ENCODE assay signal across 1 cellular context in the genomic region with DNA sequence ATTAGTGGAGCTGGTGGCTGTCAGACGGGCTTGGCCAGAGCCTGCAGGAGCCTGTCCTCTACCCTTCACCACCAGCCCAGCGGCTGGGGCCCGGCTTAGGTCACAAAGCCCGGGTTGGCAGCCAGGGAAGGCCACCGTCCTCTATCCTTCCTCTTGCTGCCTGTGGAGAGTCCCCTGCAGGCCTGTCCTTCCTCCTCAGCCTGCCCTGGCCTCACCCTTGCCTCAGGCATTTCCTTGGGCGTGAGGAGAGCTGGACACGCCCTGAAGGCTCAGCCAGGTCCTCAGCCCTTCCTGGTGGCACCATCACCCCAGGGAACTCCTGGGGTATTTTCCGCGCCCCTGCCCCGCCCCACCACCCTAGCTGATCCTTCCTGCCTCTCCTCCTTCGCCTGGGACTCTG.
TF ChIP-seq lines count a peak whose summit lies in the region.

No MANE protein-coding gene starts in this region.

TF ChIP-seq in HepG2, 621 proteins besides CTCF, POLR2A, EP300 and RAD21:
- TF ChIP-seq SAFB2 (CRISPR knock-in tag; IDR thresholded peaks at IDR 0.05; ENCODE audit: borderline replicate concordance, low read depth) = no peak
- TF ChIP-seq, protein P1, sequence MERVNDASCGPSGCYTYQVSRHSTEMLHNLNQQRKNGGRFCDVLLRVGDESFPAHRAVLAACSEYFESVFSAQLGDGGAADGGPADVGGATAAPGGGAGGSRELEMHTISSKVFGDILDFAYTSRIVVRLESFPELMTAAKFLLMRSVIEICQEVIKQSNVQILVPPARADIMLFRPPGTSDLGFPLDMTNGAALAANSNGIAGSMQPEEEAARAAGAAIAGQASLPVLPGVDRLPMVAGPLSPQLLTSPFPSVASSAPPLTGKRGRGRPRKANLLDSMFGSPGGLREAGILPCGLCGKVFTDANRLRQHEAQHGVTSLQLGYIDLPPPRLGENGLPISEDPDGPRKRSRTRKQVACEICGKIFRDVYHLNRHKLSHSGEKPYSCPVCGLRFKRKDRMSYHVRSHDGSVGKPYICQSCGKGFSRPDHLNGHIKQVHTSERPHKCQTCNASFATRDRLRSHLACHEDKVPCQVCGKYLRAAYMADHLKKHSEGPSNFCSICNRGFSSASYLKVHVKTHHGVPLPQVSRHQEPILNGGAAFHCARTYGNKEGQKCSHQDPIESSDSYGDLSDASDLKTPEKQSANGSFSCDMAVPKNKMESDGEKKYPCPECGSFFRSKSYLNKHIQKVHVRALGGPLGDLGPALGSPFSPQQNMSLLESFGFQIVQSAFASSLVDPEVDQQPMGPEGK (CRISPR knock-in tag; IDR thresholded peaks at IDR 0.05) = no peak
- no peak for TF ChIP-seq ONECUT2 (CRISPR knock-in tag; IDR thresholded peaks at IDR 0.05)
- no peak for TF ChIP-seq ZNF746 (CRISPR knock-in tag; IDR thresholded peaks at IDR 0.05)
- no peak for TF ChIP-seq ZNF451 (CRISPR knock-in tag; IDR thresholded peaks at IDR 0.05)
- no peak for TF ChIP-seq ZNF446 (CRISPR knock-in tag; IDR thresholded peaks at IDR 0.05)
- no peak for TF ChIP-seq TOPORS (CRISPR knock-in tag; IDR thresholded peaks at IDR 0.05)
- no peak for TF ChIP-seq NRL (CRISPR knock-in tag; IDR thresholded peaks at IDR 0.05; ENCODE audit: borderline replicate concordance)
- TF ChIP-seq, protein P2, sequence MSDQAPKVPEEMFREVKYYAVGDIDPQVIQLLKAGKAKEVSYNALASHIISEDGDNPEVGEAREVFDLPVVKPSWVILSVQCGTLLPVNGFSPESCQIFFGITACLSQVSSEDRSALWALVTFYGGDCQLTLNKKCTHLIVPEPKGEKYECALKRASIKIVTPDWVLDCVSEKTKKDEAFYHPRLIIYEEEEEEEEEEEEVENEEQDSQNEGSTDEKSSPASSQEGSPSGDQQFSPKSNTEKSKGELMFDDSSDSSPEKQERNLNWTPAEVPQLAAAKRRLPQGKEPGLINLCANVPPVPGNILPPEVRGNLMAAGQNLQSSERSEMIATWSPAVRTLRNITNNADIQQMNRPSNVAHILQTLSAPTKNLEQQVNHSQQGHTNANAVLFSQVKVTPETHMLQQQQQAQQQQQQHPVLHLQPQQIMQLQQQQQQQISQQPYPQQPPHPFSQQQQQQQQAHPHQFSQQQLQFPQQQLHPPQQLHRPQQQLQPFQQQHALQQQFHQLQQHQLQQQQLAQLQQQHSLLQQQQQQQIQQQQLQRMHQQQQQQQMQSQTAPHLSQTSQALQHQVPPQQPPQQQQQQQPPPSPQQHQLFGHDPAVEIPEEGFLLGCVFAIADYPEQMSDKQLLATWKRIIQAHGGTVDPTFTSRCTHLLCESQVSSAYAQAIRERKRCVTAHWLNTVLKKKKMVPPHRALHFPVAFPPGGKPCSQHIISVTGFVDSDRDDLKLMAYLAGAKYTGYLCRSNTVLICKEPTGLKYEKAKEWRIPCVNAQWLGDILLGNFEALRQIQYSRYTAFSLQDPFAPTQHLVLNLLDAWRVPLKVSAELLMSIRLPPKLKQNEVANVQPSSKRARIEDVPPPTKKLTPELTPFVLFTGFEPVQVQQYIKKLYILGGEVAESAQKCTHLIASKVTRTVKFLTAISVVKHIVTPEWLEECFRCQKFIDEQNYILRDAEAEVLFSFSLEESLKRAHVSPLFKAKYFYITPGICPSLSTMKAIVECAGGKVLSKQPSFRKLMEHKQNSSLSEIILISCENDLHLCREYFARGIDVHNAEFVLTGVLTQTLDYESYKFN (CRISPR knock-in tag; conservative IDR thresholded peaks at IDR 0.05) = no peak
- no peak for TF ChIP-seq ZNF354B (CRISPR knock-in tag; IDR thresholded peaks at IDR 0.05)
